Comparison of ENCODE assay signal across 1 cellular context in the genomic region with DNA sequence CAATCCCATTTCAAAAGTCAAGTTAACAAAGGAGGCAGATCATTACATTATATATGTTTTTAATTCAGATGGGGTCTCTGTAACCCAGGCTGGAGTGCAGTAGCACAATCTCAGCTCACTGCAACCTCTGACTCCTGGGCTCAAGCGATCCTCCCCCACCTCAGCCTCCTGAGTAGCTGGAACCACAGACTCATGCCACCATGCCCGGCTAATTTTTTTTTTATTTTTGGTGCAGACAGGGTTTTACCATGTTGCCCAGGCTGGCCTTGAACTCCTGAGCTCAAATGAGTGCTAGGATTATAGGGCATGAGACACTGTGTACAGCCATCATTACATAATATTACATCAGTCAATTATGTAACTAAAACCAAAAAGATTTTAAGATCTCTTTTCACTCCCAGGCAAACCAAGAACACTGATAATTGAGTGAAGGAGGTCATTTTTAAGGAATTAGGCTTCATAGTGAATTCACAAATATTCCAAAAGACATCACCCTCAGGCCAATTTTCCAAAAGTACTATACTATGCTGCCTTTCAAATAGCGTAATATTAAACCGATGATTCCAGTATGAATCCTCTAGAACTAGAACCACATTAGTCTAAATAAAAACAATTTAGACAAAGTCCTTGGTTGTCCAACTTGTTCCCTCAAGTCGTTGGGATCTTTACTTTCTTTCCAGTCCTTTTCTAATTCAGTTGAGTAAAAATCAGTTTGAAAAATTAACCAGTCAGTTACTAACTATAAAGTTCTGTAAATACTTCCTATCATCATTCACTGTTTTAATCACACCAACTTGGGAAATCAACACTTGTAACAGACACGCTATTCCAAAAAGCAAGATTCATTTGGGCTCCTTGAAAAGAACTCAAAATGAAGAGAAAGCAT.
TF ChIP-seq lines count a peak whose summit lies in the region.

No MANE protein-coding gene starts in this region.

TF ChIP-seq in K562, 482 proteins besides CTCF, POLR2A, EP300 and RAD21 (continued from another document and continues in another):
- TF ChIP-seq, protein P1, sequence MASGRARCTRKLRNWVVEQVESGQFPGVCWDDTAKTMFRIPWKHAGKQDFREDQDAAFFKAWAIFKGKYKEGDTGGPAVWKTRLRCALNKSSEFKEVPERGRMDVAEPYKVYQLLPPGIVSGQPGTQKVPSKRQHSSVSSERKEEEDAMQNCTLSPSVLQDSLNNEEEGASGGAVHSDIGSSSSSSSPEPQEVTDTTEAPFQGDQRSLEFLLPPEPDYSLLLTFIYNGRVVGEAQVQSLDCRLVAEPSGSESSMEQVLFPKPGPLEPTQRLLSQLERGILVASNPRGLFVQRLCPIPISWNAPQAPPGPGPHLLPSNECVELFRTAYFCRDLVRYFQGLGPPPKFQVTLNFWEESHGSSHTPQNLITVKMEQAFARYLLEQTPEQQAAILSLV (tag; IDR thresholded peaks at IDR 0.05): peak; percentile 29; the same call in 1 of the 2 replicates
- TF ChIP-seq KAT7 (CRISPR knock-in tag; IDR thresholded peaks at IDR 0.05; ENCODE audit: borderline replicate concordance) (no peak), RBM25 (IDR thresholded peaks at IDR 0.05; ENCODE audit: low read depth, low read length, severe bottlenecking) (no peak), PTRF (tag; IDR thresholded peaks at IDR 0.05) (no peak), HNRNPK (IDR thresholded peaks at IDR 0.05; ENCODE audit: low read depth, low read length, poor library complexity, severe bottlenecking) (no peak), MEF2D (tag; conservative IDR thresholded peaks at IDR 0.05; ENCODE audit: low read depth) (no peak), FOXK2 (conservative IDR thresholded peaks at IDR 0.05 in 1 of 2, IDR thresholded peaks at IDR 0.05 in 1 of 2; ENCODE audit: low read depth in 2 of 2) (no peak), ZNF584 (CRISPR knock-in tag; IDR thresholded peaks at IDR 0.05; ENCODE audit: low read depth) (0 out of 2 replicates have a peak, but pooled peaks have one; percentile 7), KLF6 (CRISPR knock-in tag; IDR thresholded peaks at IDR 0.05; ENCODE audit: borderline replicate concordance) (no peak), FOXP1 (CRISPR knock-in tag; IDR thresholded peaks at IDR 0.05) (no peak), NR1H2 (CRISPR knock-in tag; IDR thresholded peaks at IDR 0.05) (no peak), SMAD3 (CRISPR knock-in tag; conservative IDR thresholded peaks at IDR 0.05) (0 out of 2 replicates have a peak, but pooled peaks have one; percentile 32), FOXA1 (IDR thresholded peaks at IDR 0.05; ENCODE audit: borderline replicate concordance) (no peak), HEY1 (CRISPR knock-in tag; IDR thresholded peaks at IDR 0.05; ENCODE audit: borderline replicate concordance) (no peak), STAG1 (CRISPR knock-in tag; IDR thresholded peaks at IDR 0.05; ENCODE audit: borderline replicate concordance) (no peak), FOXJ2 (tag; IDR thresholded peaks at IDR 0.05) (peak; percentile 70), ZBTB17 (CRISPR knock-in tag; IDR thresholded peaks at IDR 0.05) (no peak), ZNF232 (CRISPR knock-in tag; IDR thresholded peaks at IDR 0.05) (no peak), TRIM24 (IDR thresholded peaks at IDR 0.05) (peak; percentile 57 to 81; a peak in 2 of 4 replicates), CBX2 (IDR thresholded peaks at IDR 0.05; ENCODE audit: insufficient read depth, low read length, poor library complexity, severe bottlenecking) (no peak), SIN3B (IDR thresholded peaks at IDR 0.05; ENCODE audit: low read depth) (no peak), PURB (CRISPR knock-in tag; IDR thresholded peaks at IDR 0.05; ENCODE audit: low read depth) (no peak), NR2C2 (CRISPR knock-in tag; IDR thresholded peaks at IDR 0.05) (no peak), NR2C2 (tag; IDR thresholded peaks at IDR 0.05) (0 out of 2 replicates have a peak, but pooled peaks have one; percentile 6), TCFL5 (CRISPR knock-in tag; conservative IDR thresholded peaks at IDR 0.05) (no peak), FOXM1 (IDR thresholded peaks at IDR 0.05; ENCODE audit: low read depth) (no peak), FOXM1 (CRISPR knock-in tag; IDR thresholded peaks at IDR 0.05; ENCODE audit: low read depth) (no peak), DDX20 (tag; IDR thresholded peaks at IDR 0.05; ENCODE audit: low read depth) (no peak), JUND (IDR thresholded peaks at IDR 0.05; ENCODE audit: borderline replicate concordance, low read depth, low read length) (no peak), JUND (tag; IDR thresholded peaks at IDR 0.05; ENCODE audit: borderline replicate concordance, low read depth, low read length) (no peak), ETV1 (tag; conservative IDR thresholded peaks at IDR 0.05; ENCODE audit: low read depth) (no peak), ZFP1 (CRISPR knock-in tag; IDR thresholded peaks at IDR 0.05) (no peak), ZNF184 (CRISPR knock-in tag; IDR thresholded peaks at IDR 0.05) (no peak), ZZZ3 (IDR thresholded peaks at IDR 0.05) (no peak), PML (IDR thresholded peaks at IDR 0.05; ENCODE audit: low read length) (no peak), ZBED1 (IDR thresholded peaks at IDR 0.05) (no peak), ETS2 (tag; IDR thresholded peaks at IDR 0.05; ENCODE audit: borderline replicate concordance, poor library complexity, severe bottlenecking) (peak; percentile 17), TEAD2 (tag; IDR thresholded peaks at IDR 0.05) (no peak), BDP1 (IDR thresholded peaks at IDR 0.05; ENCODE audit: insufficient read depth, insufficient read length) (no peak), PYGO2 (tag; IDR thresholded peaks at IDR 0.05) (no peak), MTF1 (CRISPR knock-in tag; IDR thresholded peaks at IDR 0.05; ENCODE audit: borderline replicate concordance) (peak; percentile 53; the same call in 1 of the 2 replicates), U2AF1 (optimal IDR thresholded peaks at IDR 0.05; ENCODE audit: low read depth, low read length) (no peak), PTBP1 (IDR thresholded peaks at IDR 0.05; ENCODE audit: low read depth, low read length) (no peak)
- TF ChIP-seq, protein P2, sequence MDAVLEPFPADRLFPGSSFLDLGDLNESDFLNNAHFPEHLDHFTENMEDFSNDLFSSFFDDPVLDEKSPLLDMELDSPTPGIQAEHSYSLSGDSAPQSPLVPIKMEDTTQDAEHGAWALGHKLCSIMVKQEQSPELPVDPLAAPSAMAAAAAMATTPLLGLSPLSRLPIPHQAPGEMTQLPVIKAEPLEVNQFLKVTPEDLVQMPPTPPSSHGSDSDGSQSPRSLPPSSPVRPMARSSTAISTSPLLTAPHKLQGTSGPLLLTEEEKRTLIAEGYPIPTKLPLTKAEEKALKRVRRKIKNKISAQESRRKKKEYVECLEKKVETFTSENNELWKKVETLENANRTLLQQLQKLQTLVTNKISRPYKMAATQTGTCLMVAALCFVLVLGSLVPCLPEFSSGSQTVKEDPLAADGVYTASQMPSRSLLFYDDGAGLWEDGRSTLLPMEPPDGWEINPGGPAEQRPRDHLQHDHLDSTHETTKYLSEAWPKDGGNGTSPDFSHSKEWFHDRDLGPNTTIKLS (IDR thresholded peaks at IDR 0.05; ENCODE audit: borderline replicate concordance, low read depth): no peak
- TF ChIP-seq, protein P3, sequence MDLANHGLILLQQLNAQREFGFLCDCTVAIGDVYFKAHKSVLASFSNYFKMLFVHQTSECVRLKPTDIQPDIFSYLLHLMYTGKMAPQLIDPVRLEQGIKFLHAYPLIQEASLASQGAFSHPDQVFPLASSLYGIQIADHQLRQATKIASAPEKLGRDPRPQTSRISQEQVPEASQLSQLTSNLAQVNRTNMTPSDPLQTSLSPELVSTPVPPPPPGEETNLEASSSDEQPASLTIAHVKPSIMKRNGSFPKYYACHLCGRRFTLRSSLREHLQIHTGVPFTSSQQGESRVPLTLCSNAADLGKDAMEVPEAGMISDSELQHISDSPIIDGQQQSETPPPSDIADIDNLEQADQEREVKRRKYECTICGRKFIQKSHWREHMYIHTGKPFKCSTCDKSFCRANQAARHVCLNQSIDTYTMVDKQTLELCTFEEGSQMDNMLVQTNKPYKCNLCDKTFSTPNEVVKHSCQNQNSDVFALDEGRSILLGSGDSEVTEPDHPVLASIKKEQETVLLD (IDR thresholded peaks at IDR 0.05): no peak
- TF ChIP-seq, protein P4, sequence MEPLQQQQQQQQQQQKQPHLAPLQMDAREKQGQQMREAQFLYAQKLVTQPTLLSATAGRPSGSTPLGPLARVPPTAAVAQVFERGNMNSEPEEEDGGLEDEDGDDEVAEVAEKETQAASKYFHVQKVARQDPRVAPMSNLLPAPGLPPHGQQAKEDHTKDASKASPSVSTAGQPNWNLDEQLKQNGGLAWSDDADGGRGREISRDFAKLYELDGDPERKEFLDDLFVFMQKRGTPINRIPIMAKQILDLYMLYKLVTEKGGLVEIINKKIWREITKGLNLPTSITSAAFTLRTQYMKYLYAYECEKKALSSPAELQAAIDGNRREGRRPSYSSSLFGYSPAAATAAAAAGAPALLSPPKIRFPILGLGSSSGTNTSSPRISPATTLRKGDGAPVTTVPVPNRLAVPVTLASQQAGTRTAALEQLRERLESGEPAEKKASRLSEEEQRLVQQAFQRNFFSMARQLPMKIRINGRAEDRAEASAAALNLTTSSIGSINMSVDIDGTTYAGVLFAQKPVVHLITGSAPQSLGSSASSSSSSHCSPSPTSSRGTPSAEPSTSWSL (CRISPR knock-in tag; IDR thresholded peaks at IDR 0.05; ENCODE audit: borderline replicate concordance): no peak
- TF ChIP-seq, protein P5, sequence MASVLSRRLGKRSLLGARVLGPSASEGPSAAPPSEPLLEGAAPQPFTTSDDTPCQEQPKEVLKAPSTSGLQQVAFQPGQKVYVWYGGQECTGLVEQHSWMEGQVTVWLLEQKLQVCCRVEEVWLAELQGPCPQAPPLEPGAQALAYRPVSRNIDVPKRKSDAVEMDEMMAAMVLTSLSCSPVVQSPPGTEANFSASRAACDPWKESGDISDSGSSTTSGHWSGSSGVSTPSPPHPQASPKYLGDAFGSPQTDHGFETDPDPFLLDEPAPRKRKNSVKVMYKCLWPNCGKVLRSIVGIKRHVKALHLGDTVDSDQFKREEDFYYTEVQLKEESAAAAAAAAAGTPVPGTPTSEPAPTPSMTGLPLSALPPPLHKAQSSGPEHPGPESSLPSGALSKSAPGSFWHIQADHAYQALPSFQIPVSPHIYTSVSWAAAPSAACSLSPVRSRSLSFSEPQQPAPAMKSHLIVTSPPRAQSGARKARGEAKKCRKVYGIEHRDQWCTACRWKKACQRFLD (CRISPR knock-in tag; IDR thresholded peaks at IDR 0.05): no peak
- TF ChIP-seq, protein P6, sequence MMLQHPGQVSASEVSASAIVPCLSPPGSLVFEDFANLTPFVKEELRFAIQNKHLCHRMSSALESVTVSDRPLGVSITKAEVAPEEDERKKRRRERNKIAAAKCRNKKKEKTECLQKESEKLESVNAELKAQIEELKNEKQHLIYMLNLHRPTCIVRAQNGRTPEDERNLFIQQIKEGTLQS (IDR thresholded peaks at IDR 0.05): peak; percentile 46; the same call in 1 of the 2 replicates
- TF ChIP-seq, protein P6 (CRISPR knock-in tag; conservative IDR thresholded peaks at IDR 0.05): no peak
- TF ChIP-seq, protein P7, sequence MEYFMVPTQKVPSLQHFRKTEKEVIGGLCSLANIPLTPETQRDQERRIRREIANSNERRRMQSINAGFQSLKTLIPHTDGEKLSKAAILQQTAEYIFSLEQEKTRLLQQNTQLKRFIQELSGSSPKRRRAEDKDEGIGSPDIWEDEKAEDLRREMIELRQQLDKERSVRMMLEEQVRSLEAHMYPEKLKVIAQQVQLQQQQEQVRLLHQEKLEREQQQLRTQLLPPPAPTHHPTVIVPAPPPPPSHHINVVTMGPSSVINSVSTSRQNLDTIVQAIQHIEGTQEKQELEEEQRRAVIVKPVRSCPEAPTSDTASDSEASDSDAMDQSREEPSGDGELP (CRISPR knock-in tag; IDR thresholded peaks at IDR 0.05; ENCODE audit: borderline replicate concordance): no peak
- TF ChIP-seq, protein P8, sequence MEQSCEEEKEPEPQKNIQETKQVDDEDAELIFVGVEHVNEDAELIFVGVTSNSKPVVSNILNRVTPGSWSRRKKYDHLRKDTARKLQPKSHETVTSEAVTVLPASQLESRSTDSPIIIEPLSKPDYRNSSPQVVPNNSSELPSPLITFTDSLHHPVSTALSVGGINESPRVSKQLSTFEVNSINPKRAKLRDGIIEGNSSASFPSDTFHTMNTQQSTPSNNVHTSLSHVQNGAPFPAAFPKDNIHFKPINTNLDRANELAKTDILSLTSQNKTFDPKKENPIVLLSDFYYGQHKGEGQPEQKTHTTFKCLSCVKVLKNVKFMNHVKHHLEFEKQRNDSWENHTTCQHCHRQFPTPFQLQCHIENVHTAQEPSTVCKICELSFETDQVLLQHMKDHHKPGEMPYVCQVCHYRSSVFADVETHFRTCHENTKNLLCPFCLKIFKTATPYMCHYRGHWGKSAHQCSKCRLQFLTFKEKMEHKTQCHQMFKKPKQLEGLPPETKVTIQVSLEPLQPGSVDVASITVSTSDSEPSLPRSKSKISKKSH (CRISPR knock-in tag; IDR thresholded peaks at IDR 0.05): no peak
- TF ChIP-seq, protein P9, sequence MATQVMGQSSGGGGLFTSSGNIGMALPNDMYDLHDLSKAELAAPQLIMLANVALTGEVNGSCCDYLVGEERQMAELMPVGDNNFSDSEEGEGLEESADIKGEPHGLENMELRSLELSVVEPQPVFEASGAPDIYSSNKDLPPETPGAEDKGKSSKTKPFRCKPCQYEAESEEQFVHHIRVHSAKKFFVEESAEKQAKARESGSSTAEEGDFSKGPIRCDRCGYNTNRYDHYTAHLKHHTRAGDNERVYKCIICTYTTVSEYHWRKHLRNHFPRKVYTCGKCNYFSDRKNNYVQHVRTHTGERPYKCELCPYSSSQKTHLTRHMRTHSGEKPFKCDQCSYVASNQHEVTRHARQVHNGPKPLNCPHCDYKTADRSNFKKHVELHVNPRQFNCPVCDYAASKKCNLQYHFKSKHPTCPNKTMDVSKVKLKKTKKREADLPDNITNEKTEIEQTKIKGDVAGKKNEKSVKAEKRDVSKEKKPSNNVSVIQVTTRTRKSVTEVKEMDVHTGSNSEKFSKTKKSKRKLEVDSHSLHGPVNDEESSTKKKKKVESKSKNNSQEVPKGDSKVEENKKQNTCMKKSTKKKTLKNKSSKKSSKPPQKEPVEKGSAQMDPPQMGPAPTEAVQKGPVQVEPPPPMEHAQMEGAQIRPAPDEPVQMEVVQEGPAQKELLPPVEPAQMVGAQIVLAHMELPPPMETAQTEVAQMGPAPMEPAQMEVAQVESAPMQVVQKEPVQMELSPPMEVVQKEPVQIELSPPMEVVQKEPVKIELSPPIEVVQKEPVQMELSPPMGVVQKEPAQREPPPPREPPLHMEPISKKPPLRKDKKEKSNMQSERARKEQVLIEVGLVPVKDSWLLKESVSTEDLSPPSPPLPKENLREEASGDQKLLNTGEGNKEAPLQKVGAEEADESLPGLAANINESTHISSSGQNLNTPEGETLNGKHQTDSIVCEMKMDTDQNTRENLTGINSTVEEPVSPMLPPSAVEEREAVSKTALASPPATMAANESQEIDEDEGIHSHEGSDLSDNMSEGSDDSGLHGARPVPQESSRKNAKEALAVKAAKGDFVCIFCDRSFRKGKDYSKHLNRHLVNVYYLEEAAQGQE (CRISPR knock-in tag; IDR thresholded peaks at IDR 0.05; ENCODE audit: low read depth): no peak
